Comparison of ENCODE assay signal across 13 cellular contexts in genomic region chr15:34855893-34856292, GRCh38.
DNase-seq lines count a peak whose midpoint lies in the region; ATAC-seq and TF ChIP-seq lines count a peak whose summit lies in the region.
"Had no signal": no experiment of that assay in that cellular context is flagged by ENCODE, and none has a peak within 500 bp of the region (broad histone marks: within the 10 kb centered on the region; RNA-seq: fewer than 3 reads in every experiment).

No MANE protein-coding gene starts in this region.

- H3K4me1 Mint-ChIP-seq in activated B cell treated with CpG ODN at 0.5 μM for 24 hours = peaks cover 24% of the 10 kb centered on the region

- H3K79me2 ChIP-seq in smooth muscle cell (ENCODE audit: low read depth) = no peaks in the 10 kb centered on the region

- H3K27ac Mint-ChIP-seq in activated B cell treated with CpG ODN at 0.5 μM for 24 hours = peak overlapping the region; percentile 35

- no peaks in the 10 kb centered on the region for H3F3A ChIP-seq in smooth muscle cell (ENCODE audit: low read depth)

- ATAC-seq in activated B cell treated with CpG ODN at 0.5 μM for 24 hours (ENCODE audit: low read depth) = no peak
- ATAC-seq in foreskin keratinocyte = peak; percentile 59
- ATAC-seq in GM18517 (IDR thresholded peaks at IDR 0.05; ENCODE audit: unreplicated experiment) = no peak
- ATAC-seq in HG03442 (IDR thresholded peaks at IDR 0.05; ENCODE audit: unreplicated experiment) = no peak
- no peak for ATAC-seq in stimulated activated naive CD8-positive, alpha-beta T cell treated with anti-CD3 and anti-CD28 coated beads, Interleukin-15, Interleukin-2, amounts not matched to agents 100 U/mL and 50 U/mL, for 24 hours
- ATAC-seq: naive thymus-derived CD4-positive, alpha-beta T cell had no signal

- intact Hi-C loops in activated B cell treated with CpG ODN at 0.5 μM for 24 hours (cut with micrococcal nuclease) = no loop called here

- no peaks in the 10 kb centered on the region for H3K9me3 ChIP-seq in smooth muscle cell (replicated peaks; ENCODE audit: low read depth)

- H3K36me3 Mint-ChIP-seq in activated B cell treated with CpG ODN at 0.5 μM for 24 hours (ENCODE audit: low read depth) = peaks cover 68% of the 10 kb centered on the region

- CTCF ChIA-PET in activated B cell treated with CpG ODN at 0.5 μM for 24 hours (lab: Charles Lee) = no interaction called here

- H3K4me3 Mint-ChIP-seq in activated B cell treated with CpG ODN at 0.5 μM for 24 hours = no peak overlapping the region
- H3K4me3 Mint-ChIP-seq: naive thymus-derived CD4-positive, alpha-beta T cell had no signal

- H3K9me3 Mint-ChIP-seq in activated B cell treated with CpG ODN at 0.5 μM for 24 hours = no peaks in the 10 kb centered on the region
- H3K9me3 Mint-ChIP-seq: naive thymus-derived CD4-positive, alpha-beta T cell had no signal

- no peak overlapping the region for H3K9ac ChIP-seq in smooth muscle cell (ENCODE audit: low read depth)

- POLR2A ChIA-PET in activated B cell treated with CpG ODN at 0.5 μM for 24 hours (lab: Charles Lee) = no interaction called here

- H3K36me3 ChIP-seq in smooth muscle cell (ENCODE audit: low read depth) = peaks cover 10% of the 10 kb centered on the region

- no peak overlapping the region for H3K27ac ChIP-seq in foreskin keratinocyte
- peak overlapping the region; percentile 33 for H3K27ac ChIP-seq in smooth muscle cell (ENCODE audit: low read depth)
- H3K27ac ChIP-seq: SK-N-MC had no signal

- no peaks in the 10 kb centered on the region for H3K27me3 Mint-ChIP-seq in activated B cell treated with CpG ODN at 0.5 μM for 24 hours
- H3K27me3 Mint-ChIP-seq: naive thymus-derived CD4-positive, alpha-beta T cell had no signal

- H3K27me3 ChIP-seq in foreskin keratinocyte (no peaks in the 10 kb centered on the region), smooth muscle cell (ENCODE audit: low read depth) (no peaks in the 10 kb centered on the region)

- DNase-seq in HS-27A (ENCODE audit: low read depth) (peak; percentile 34), activated B cell treated with CpG ODN at 0.5 μM for 24 hours (no peak), foreskin keratinocyte (peak; percentile 8 to 22), smooth muscle cell (lab: John Stamatoyannopoulos, UW; ENCODE audit: unreplicated experiment) (no peak)
- no peak for DNase-seq in stimulated activated naive CD8-positive, alpha-beta T cell treated with anti-CD3 and anti-CD28 coated beads, Interleukin-15, Interleukin-2, amounts not matched to agents 100 U/mL and 50 U/mL, for 24 hours
- DNase-seq: activated CD4-positive, alpha-beta T cell treated with anti-CD3 and anti-CD28 coated beads for 4 hours; activated naive CD4-positive, alpha-beta T cell treated with Interleukin-2 at 50 U/mL for 16 hours; DMS 273 treated with DMSO at 0.1 percent for 48 hours; naive thymus-derived CD4-positive, alpha-beta T cell; NCI-H526 had no signal

- H2AFZ ChIP-seq in smooth muscle cell (ENCODE audit: low read depth) = no peak overlapping the region

- no peak overlapping the region for H3K4me2 ChIP-seq in smooth muscle cell

- TF ChIP-seq CTCF in activated B cell treated with CpG ODN at 0.5 μM for 24 hours (IDR thresholded peaks at IDR 0.05) (no peak), foreskin keratinocyte (conservative IDR thresholded peaks at IDR 0.05) (no peak), smooth muscle cell (IDR thresholded peaks at IDR 0.05; ENCODE audit: borderline replicate concordance, insufficient read depth, poor library complexity, severe bottlenecking) (no peak)

- H3K4me1 ChIP-seq in foreskin keratinocyte (no peaks in the 10 kb centered on the region), smooth muscle cell (ENCODE audit: low read depth) (no peaks in the 10 kb centered on the region)

- no peaks in the 10 kb centered on the region for H4K20me1 ChIP-seq in smooth muscle cell (ENCODE audit: low read depth)

- no peak overlapping the region for H3K4me3 ChIP-seq in smooth muscle cell
- H3K4me3 ChIP-seq: SK-N-MC had no signal

Comparison
In these comparisons a context has a peak if more than half of its experiments do, and no peak if none do; other contexts are left out.
1. DNase-seq: peak in HS-27A (single experiment) and foreskin keratinocyte (2 of 2); none in activated B cell treated with CpG ODN at 0.5 μM for 24 hours (single experiment), smooth muscle cell (single experiment) and stimulated activated naive CD8-positive, alpha-beta T cell treated with anti-CD3 and anti-CD28 coated beads, Interleukin-15, Interleukin-2, amounts not matched to agents 100 U/mL and 50 U/mL, for 24 hours (single experiment).